9 cellular contexts compared by ENCODE assay signal in the genomic region with DNA sequence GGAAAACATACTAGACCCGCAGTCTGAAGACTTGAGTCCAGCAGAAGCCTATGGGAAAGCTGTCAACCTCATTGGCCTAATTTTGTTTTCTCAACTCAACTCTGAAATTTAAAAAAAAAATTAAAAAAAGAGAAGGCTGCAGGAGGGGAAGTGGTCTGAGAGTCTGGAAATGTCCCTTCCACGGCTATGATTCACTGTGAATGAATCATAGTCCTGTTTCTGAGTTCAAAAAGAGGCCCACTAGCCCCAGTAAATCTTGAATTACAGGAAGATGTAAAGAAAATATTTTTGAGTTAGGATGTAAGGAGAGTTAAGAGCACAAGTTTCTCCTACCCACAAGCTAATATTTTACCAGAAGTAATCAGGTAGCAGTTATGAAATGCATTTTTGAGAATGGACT.
DNase-seq lines count a peak whose midpoint lies in the region; ATAC-seq and TF ChIP-seq lines count a peak whose summit lies in the region.
"Had no signal": no experiment of that assay in that cellular context is flagged by ENCODE, and none has a peak within 500 bp of the region (broad histone marks: within the 10 kb centered on the region; RNA-seq: fewer than 3 reads in every experiment).

No MANE protein-coding gene starts in this region.

- peak; percentile 77 to 78 for ATAC-seq in activated T-cell treated with anti-CD3 and anti-CD28 coated beads, Interleukin-2, amount 50 U/mL, for 72 hours (replicated peaks in 1 of 2)
- ATAC-seq in activated T-cell treated with anti-CD3 and anti-CD28 coated beads, Interleukin-2, amount 50 U/mL, for 4 hours: no peak
- ATAC-seq in upper lobe of left lung (ENCODE audit: low FRiP score in 2 of 2): no peak

- no peaks in the 10 kb centered on the region for H3K4me1 ChIP-seq in upper lobe of left lung

- H3K4me1 Mint-ChIP-seq in activated T-cell treated with anti-CD3 and anti-CD28 coated beads, Interleukin-2, amount 50 U/mL, for 72 hours (ENCODE audit: low read depth): peaks cover 16% of the 10 kb centered on the region
- peaks cover 1% of the 10 kb centered on the region for H3K4me1 Mint-ChIP-seq in activated T-cell treated with anti-CD3 and anti-CD28 coated beads, Interleukin-2, amount 50 U/mL, for 4 hours (ENCODE audit: low read depth)

- H3K27me3 Mint-ChIP-seq in activated T-cell treated with anti-CD3 and anti-CD28 coated beads, Interleukin-2, amount 50 U/mL, for 72 hours (ENCODE audit: low read depth): peaks cover 8% of the 10 kb centered on the region
- no peaks in the 10 kb centered on the region for H3K27me3 Mint-ChIP-seq in activated T-cell treated with anti-CD3 and anti-CD28 coated beads, Interleukin-2, amount 50 U/mL, for 4 hours (ENCODE audit: low read depth)

- H3K27ac ChIP-seq in temporal lobe (ENCODE audit: low read depth, low read length) (peak overlapping the region; percentile 81), upper lobe of left lung (no peak overlapping the region)
- H3K27ac ChIP-seq: cardiac muscle cell had no signal

- H3K4me3 Mint-ChIP-seq in activated T-cell treated with anti-CD3 and anti-CD28 coated beads, Interleukin-2, amount 50 U/mL, for 72 hours: peak overlapping the region; percentile 59 to 75
- H3K4me3 Mint-ChIP-seq in activated T-cell treated with anti-CD3 and anti-CD28 coated beads, Interleukin-2, amount 50 U/mL, for 4 hours: no peak overlapping the region

- 19 to 28% methylated on average over 2 of the region's 2 CpGs for WGBS in upper lobe of left lung, 2 donors

- no peak overlapping the region for H3K4me3 ChIP-seq in fibroblast of the aortic adventitia (ENCODE audit: low read depth, low read length)
- no peak overlapping the region for H3K4me3 ChIP-seq in upper lobe of left lung
- H3K4me3 ChIP-seq: cardiac muscle cell had no signal

- H3K36me3 Mint-ChIP-seq in activated T-cell treated with anti-CD3 and anti-CD28 coated beads, Interleukin-2, amount 50 U/mL, for 72 hours (ENCODE audit: insufficient read depth in 2 of 2): no peaks in the 10 kb centered on the region
- no peaks in the 10 kb centered on the region for H3K36me3 Mint-ChIP-seq in activated T-cell treated with anti-CD3 and anti-CD28 coated beads, Interleukin-2, amount 50 U/mL, for 4 hours (ENCODE audit: insufficient read depth)

- H3K27me3 ChIP-seq in upper lobe of left lung: no peaks in the 10 kb centered on the region
- H3K27me3 ChIP-seq: cardiac muscle cell had no signal

- no peaks in the 10 kb centered on the region for H3K9me3 Mint-ChIP-seq in activated T-cell treated with anti-CD3 and anti-CD28 coated beads, Interleukin-2, amount 50 U/mL, for 72 hours
- no peaks in the 10 kb centered on the region for H3K9me3 Mint-ChIP-seq in activated T-cell treated with anti-CD3 and anti-CD28 coated beads, Interleukin-2, amount 50 U/mL, for 4 hours

- H3K36me3 ChIP-seq in upper lobe of left lung: no peaks in the 10 kb centered on the region
- H3K36me3 ChIP-seq: cardiac muscle cell had no signal

- H3K9me3 ChIP-seq in upper lobe of left lung: no peaks in the 10 kb centered on the region

- peak in 1 of 2 donors; percentile 6 for DNase-seq in activated T-cell treated with anti-CD3 and anti-CD28 coated beads, Interleukin-2, amount 50 U/mL, for 72 hours
- DNase-seq in activated T-cell treated with anti-CD3 and anti-CD28 coated beads, Interleukin-2, amount 50 U/mL, for 4 hours: no peak
- DNase-seq in NCI-H226 (peak; percentile 41), fibroblast of the aortic adventitia (ENCODE audit: low read depth) (peak; percentile 76), upper lobe of left lung (no peak), GM20000 (ENCODE audit: low spot score) (no peak), NCI-H187 (lab: John Stamatoyannopoulos, UW) (no peak)

- no peak for TF ChIP-seq POLR2A in upper lobe of left lung (IDR thresholded peaks at IDR 0.05)

- no peak for TF ChIP-seq EP300 in upper lobe of left lung (IDR thresholded peaks at IDR 0.05)

- TF ChIP-seq CTCF in fibroblast of the aortic adventitia (IDR thresholded peaks at IDR 0.05; ENCODE audit: insufficient read depth, low read length) (no peak), upper lobe of left lung (IDR thresholded peaks at IDR 0.05) (no peak), GM20000 (IDR thresholded peaks at IDR 0.05; ENCODE audit: extremely low read depth, missing control alignments) (no peak)

- H3K27ac Mint-ChIP-seq in activated T-cell treated with anti-CD3 and anti-CD28 coated beads, Interleukin-2, amount 50 U/mL, for 72 hours: peak overlapping the region; percentile 81

Comparison
In these comparisons a context has a peak if more than half of its experiments do, and no peak if none do; other contexts are left out.
1. ATAC-seq: peak in activated T-cell treated with anti-CD3 and anti-CD28 coated beads, Interleukin-2, amount 50 U/mL, for 72 hours (2 of 2); none in activated T-cell treated with anti-CD3 and anti-CD28 coated beads, Interleukin-2, amount 50 U/mL, for 4 hours (0 of 2) and upper lobe of left lung (0 of 2).
2. DNase-seq: peak in NCI-H226 (single experiment) and fibroblast of the aortic adventitia (single experiment); none in activated T-cell treated with anti-CD3 and anti-CD28 coated beads, Interleukin-2, amount 50 U/mL, for 4 hours (single experiment), upper lobe of left lung (0 of 2), GM20000 (single experiment) and NCI-H187 (0 of 2).